8 cellular contexts compared by ENCODE assay signal in the genomic region with DNA sequence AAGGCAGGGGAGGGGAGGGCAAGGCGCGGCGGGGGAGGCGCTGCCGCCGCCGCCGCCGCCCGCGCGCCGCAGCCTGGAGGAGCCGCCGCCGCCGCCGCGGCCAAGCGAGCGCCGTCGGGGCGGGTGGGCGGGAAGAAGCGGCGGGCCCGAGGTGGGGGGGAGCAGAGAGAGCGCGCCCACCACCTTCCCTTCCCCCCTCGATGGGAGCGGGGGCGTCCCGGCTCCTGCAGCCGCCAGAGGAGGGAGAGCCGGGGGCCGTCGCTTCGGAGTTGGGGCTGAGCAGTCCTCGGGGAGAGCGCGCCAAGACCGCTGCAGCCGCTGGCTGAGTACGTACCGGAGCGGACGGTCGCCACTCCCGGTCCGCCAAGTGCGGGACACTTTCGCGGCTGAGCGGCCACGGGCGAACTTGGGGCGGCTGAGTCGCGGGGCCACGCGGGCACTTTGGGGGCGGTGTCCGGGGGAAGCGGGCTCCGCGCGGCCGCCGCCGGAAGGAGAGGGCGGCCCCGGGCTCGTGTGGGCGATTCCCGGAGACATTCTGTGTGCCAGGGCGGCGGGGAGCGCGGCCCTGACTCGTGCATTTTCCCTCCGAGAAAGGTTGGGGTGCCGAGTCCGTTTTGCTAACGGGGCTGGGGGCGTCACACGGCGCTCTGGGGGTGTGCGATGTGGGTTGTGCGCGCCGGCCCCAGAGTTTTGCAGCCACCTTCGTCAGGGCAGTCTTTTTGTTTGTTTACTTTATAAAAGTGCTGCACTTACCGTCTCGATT. TPM values are rescaled to one million over a fixed set of nuclear protein-coding genes. Genes with fewer than 3 reads are reported as not detected.
DNase-seq lines count a peak whose midpoint lies in the region; ATAC-seq and TF ChIP-seq lines count a peak whose summit lies in the region.

A gene with protein sequence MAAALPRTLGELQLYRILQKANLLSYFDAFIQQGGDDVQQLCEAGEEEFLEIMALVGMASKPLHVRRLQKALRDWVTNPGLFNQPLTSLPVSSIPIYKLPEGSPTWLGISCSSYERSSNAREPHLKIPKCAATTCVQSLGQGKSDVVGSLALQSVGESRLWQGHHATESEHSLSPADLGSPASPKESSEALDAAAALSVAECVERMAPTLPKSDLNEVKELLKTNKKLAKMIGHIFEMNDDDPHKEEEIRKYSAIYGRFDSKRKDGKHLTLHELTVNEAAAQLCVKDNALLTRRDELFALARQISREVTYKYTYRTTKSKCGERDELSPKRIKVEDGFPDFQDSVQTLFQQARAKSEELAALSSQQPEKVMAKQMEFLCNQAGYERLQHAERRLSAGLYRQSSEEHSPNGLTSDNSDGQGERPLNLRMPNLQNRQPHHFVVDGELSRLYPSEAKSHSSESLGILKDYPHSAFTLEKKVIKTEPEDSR (plus strand): TSS at position 49 of the 763 bp plus-strand sequence. CDS start 10,094 bp downstream, outside the sequence.

- peaks cover 0 to 76% (median 37%) of the 10 kb centered on the region in 3 donors for H3K4me1 ChIP-seq in esophagus squamous epithelium

- peaks cover 7% of the 10 kb centered on the region for H3K36me3 Mint-ChIP-seq in natural killer cell treated with Interleukin-12 subunit alpha and Interleukin-12 subunit beta and Interleukin-15 and Interleukin-18, amount 100 ng/mL, for 72 hours

- H3K27ac ChIP-seq in esophagus squamous epithelium = peak within 1 kb of the TSS; percentile 95 to 98 (median 96)

- DNase-seq in NCI-H82 (lab: John Stamatoyannopoulos, UW) (peak; percentile 79), NCI-H82 treated with DMSO at 0.1 percent for 48 hours (lab: John Stamatoyannopoulos, UW; ENCODE audit: unreplicated experiment) (no peak), NOMO-1 (lab: John Stamatoyannopoulos, UW; ENCODE audit: unreplicated experiment in 2 of 2) (peak; percentile 47 to 52), esophagus squamous epithelium (lab: John Stamatoyannopoulos, UW) (no peak)
- DNase-seq in activated T-cell treated with anti-CD3 and anti-CD28 coated beads, Interleukin-2, amount 50 U/mL, for 1 hour = peak; percentile 75
- peak; percentile 85 for DNase-seq in natural killer cell treated with Interleukin-12 subunit alpha and Interleukin-12 subunit beta and Interleukin-15 and Interleukin-18, amount 100 ng/mL, for 72 hours (ENCODE audit: low spot score)
- peak; percentile 70 for DNase-seq in stimulated activated naive CD8-positive, alpha-beta T cell treated with anti-CD3 and anti-CD28 coated beads, Interleukin-15, Interleukin-2, amounts not matched to agents 100 U/mL and 50 U/mL, for 24 hours

- peak within 1 kb of the TSS; percentile 81 to 96 for H3K27ac Mint-ChIP-seq in natural killer cell treated with Interleukin-12 subunit alpha and Interleukin-12 subunit beta and Interleukin-15 and Interleukin-18, amount 100 ng/mL, for 72 hours

- H3K36me3 ChIP-seq in esophagus squamous epithelium = no peaks in the 10 kb centered on the region

- H3K27me3 Mint-ChIP-seq in natural killer cell treated with Interleukin-12 subunit alpha and Interleukin-12 subunit beta and Interleukin-15 and Interleukin-18, amount 100 ng/mL, for 72 hours = no peaks in the 10 kb centered on the region

- H3K4me1 Mint-ChIP-seq in natural killer cell treated with Interleukin-12 subunit alpha and Interleukin-12 subunit beta and Interleukin-15 and Interleukin-18, amount 100 ng/mL, for 72 hours (ENCODE audit: low read depth in 2 of 2) = peaks cover 25 to 36% of the 10 kb centered on the region in 2 donors

- no peaks in the 10 kb centered on the region for H3K9me3 Mint-ChIP-seq in natural killer cell treated with Interleukin-12 subunit alpha and Interleukin-12 subunit beta and Interleukin-15 and Interleukin-18, amount 100 ng/mL, for 72 hours

- TF ChIP-seq POLR2A in esophagus squamous epithelium (IDR thresholded peaks at IDR 0.05) = no peak

- intact Hi-C loops in esophagus squamous epithelium (cut with DNase I) = no loop called here

- no peak for TF ChIP-seq CTCF in esophagus squamous epithelium (IDR thresholded peaks at IDR 0.05)

- no peaks in the 10 kb centered on the region for H3K27me3 ChIP-seq in esophagus squamous epithelium

- H3K4me3 Mint-ChIP-seq in natural killer cell treated with Interleukin-12 subunit alpha and Interleukin-12 subunit beta and Interleukin-15 and Interleukin-18, amount 100 ng/mL, for 72 hours = peak within 1 kb of the TSS; percentile 94

- WGBS in esophagus squamous epithelium, 2 donors = 1 to 3% methylated on average over 16 to 33 of the region's 95 CpGs

- ATAC-seq in HG02970 (IDR thresholded peaks at IDR 0.05; ENCODE audit: low FRiP score, unreplicated experiment) = peak; percentile 41
- ATAC-seq in natural killer cell treated with Interleukin-12 subunit alpha and Interleukin-12 subunit beta and Interleukin-15 and Interleukin-18, amount 100 ng/mL, for 72 hours = peak; percentile 78 to 81
- ATAC-seq in stimulated activated naive CD8-positive, alpha-beta T cell treated with anti-CD3 and anti-CD28 coated beads, Interleukin-15, Interleukin-2, amounts not matched to agents 100 U/mL and 50 U/mL, for 24 hours = peak; percentile 63

- H3K9me3 ChIP-seq in esophagus squamous epithelium = no peaks in the 10 kb centered on the region

- H3K4me3 ChIP-seq in esophagus squamous epithelium = peak within 1 kb of the TSS; percentile 73 to 98 (median 92)

RNA-seq across cellular contexts. Expression of the gene that starts here (rescaled TPM):
- total RNA-seq in esophagus squamous epithelium = 10 to 100 TPM; 36.7 to 69.8 (median 67.7) TPM
- 10 to 100 TPM; 45.7 to 59.7 TPM for total RNA-seq in natural killer cell treated with Interleukin-12 subunit alpha and Interleukin-12 subunit beta and Interleukin-15 and Interleukin-18, amount 100 ng/mL, for 72 hours

Comparison
In these comparisons a context has a peak if more than half of its experiments do, and no peak if none do; other contexts are left out.
1. DNase-seq: peak in NCI-H82 (single experiment), NOMO-1 (2 of 2), activated T-cell treated with anti-CD3 and anti-CD28 coated beads, Interleukin-2, amount 50 U/mL, for 1 hour (single experiment), natural killer cell treated with Interleukin-12 subunit alpha and Interleukin-12 subunit beta and Interleukin-15 and Interleukin-18, amount 100 ng/mL, for 72 hours (single experiment) and stimulated activated naive CD8-positive, alpha-beta T cell treated with anti-CD3 and anti-CD28 coated beads, Interleukin-15, Interleukin-2, amounts not matched to agents 100 U/mL and 50 U/mL, for 24 hours (single experiment); none in NCI-H82 treated with DMSO at 0.1 percent for 48 hours (single experiment) and esophagus squamous epithelium (single experiment).
2. Peak in every context shown above with its lines, with median percentiles within 50 percentile points of each other: ATAC-seq.